Comparison of ENCODE assay signal across 8 cellular contexts in genomic region chr15:75454471-75455418, GRCh38. TPM values are rescaled to one million over a fixed set of nuclear protein-coding genes. Genes with fewer than 3 reads are reported as not detected.
A peak's percentile ranks its signal among the peaks of the same experiment; 100 is the strongest.
DNase-seq lines count a peak whose midpoint lies in the region; ATAC-seq and TF ChIP-seq lines count a peak whose summit lies in the region.

No MANE protein-coding gene starts in this region.

- ATAC-seq in activated CD8-positive, alpha-beta T cell treated with anti-CD3 and anti-CD28 coated beads, Interleukin-2, amount 10 ng/mL, durations not matched to agents 7 days and 5 days: no peak
- ATAC-seq in HG03280 (IDR thresholded peaks at IDR 0.05; ENCODE audit: unreplicated experiment): no peak

- CTCF ChIA-PET in activated CD8-positive, alpha-beta T cell treated with anti-CD3 and anti-CD28 coated beads, Interleukin-2, amount 10 ng/mL, durations not matched to agents 7 days and 5 days (lab: Charles Lee): interaction anchor here (0.7 to 6.5 kb wide), 14 partner anchors 8 to 232 kb away, joined by 3 to 62 read pairs (median 4); partner anchors contain the start of genes IMP3, MAN2C1, PTPN9 and SNUPN

- peak overlapping the region; percentile 83 for H3K9ac ChIP-seq in mucosa of stomach (ENCODE audit: low read length)

- no peaks in the 10 kb centered on the region for H3K9me3 Mint-ChIP-seq in activated CD8-positive, alpha-beta T cell treated with anti-CD3 and anti-CD28 coated beads, Interleukin-2, amount 10 ng/mL, durations not matched to agents 7 days and 5 days (ENCODE audit: insufficient read depth)

- no peaks in the 10 kb centered on the region for H3K36me3 ChIP-seq in effector memory CD4-positive, alpha-beta T cell (ENCODE audit: control insufficient read depth, insufficient read depth, low read length)
- no peaks in the 10 kb centered on the region for H3K36me3 ChIP-seq in mucosa of stomach (ENCODE audit: control insufficient read depth, insufficient read depth, low read length)

- no peaks in the 10 kb centered on the region for H3K9me3 ChIP-seq in effector memory CD4-positive, alpha-beta T cell (ENCODE audit: control insufficient read depth, low read length)
- no peaks in the 10 kb centered on the region for H3K9me3 ChIP-seq in mucosa of stomach (ENCODE audit: control insufficient read depth, low read length)

- no peaks in the 10 kb centered on the region for H3K27me3 ChIP-seq in effector memory CD4-positive, alpha-beta T cell (replicated peaks; ENCODE audit: control insufficient read depth, insufficient read depth, low read length, poor library complexity, severe bottlenecking)
- no peaks in the 10 kb centered on the region for H3K27me3 ChIP-seq in mucosa of stomach (ENCODE audit: control insufficient read depth, insufficient read depth, low read length)

- peaks cover 19% of the 10 kb centered on the region for H3K4me1 Mint-ChIP-seq in activated CD8-positive, alpha-beta T cell treated with anti-CD3 and anti-CD28 coated beads, Interleukin-2, amount 10 ng/mL, durations not matched to agents 7 days and 5 days (ENCODE audit: low read depth)

- peaks cover 19% of the 10 kb centered on the region for H3K4me1 ChIP-seq in effector memory CD4-positive, alpha-beta T cell (ENCODE audit: control insufficient read depth, insufficient read depth, low read length, poor library complexity, severe bottlenecking)
- H3K4me1 ChIP-seq in mucosa of stomach (ENCODE audit: control insufficient read depth, insufficient read depth, low read length): peaks cover 16% of the 10 kb centered on the region

- TF ChIP-seq CTCF in GM13976 (IDR thresholded peaks at IDR 0.05; ENCODE audit: borderline replicate concordance, control extremely low read depth, extremely low read depth, insufficient read depth, missing control alignments): no peak

- peak overlapping the region; percentile 99 for H3K27ac ChIP-seq in effector memory CD4-positive, alpha-beta T cell (ENCODE audit: insufficient read depth, low read length, poor library complexity, severe bottlenecking)

- H3K4me3 Mint-ChIP-seq in activated CD8-positive, alpha-beta T cell treated with anti-CD3 and anti-CD28 coated beads, Interleukin-2, amount 10 ng/mL, durations not matched to agents 7 days and 5 days: peak overlapping the region; percentile 84

- in situ Hi-C loops in GM13976 (cut with MboI; ENCODE audit: low sequenced_read_pairs, unreplicated experiment): no loop called here

- POLR2A ChIA-PET in activated CD8-positive, alpha-beta T cell treated with anti-CD3 and anti-CD28 coated beads, Interleukin-2, amount 10 ng/mL, durations not matched to agents 7 days and 5 days (lab: Charles Lee): interaction anchor here (0.6 to 7.2 kb wide), 31 partner anchors 9 to 677 kb away, joined by 3 to 102 read pairs (median 4); partner anchors contain the start of genes IMP3, MAN2C1, PPCDC and PTPN9

- peak overlapping the region; percentile 97 for H3K4me3 ChIP-seq in effector memory CD4-positive, alpha-beta T cell (ENCODE audit: insufficient read depth, low read depth, low read length, poor library complexity, severe bottlenecking)
- peak overlapping the region; percentile 69 for H3K4me3 ChIP-seq in mucosa of stomach (ENCODE audit: low read length)

- DNase-seq in GM13976 (ENCODE audit: low spot score) (peak; percentile 78), NCI-H510A (lab: John Stamatoyannopoulos, UW) (peak; percentile 37), HPDE6-E6E7 (ENCODE audit: extremely low spot score) (no peak)
- peak; percentile 86 for DNase-seq in activated CD8-positive, alpha-beta T cell treated with anti-CD3 and anti-CD28 coated beads, Interleukin-2, amount 10 ng/mL, durations not matched to agents 7 days and 5 days
- peak; percentile 79 to 82 (median 80) for DNase-seq in effector memory CD4-positive, alpha-beta T cell
- DNase-seq in stimulated activated CD8-positive, alpha-beta memory T cell treated with anti-CD3 and anti-CD28 coated beads, Interleukin-4, amount 100 ng/mL, for 4 hours (ENCODE audit: low read depth in 2 of 2, low spot score in 1 of 2): peak; percentile 54 to 68

- H3K27ac Mint-ChIP-seq in activated CD8-positive, alpha-beta T cell treated with anti-CD3 and anti-CD28 coated beads, Interleukin-2, amount 10 ng/mL, durations not matched to agents 7 days and 5 days: peak overlapping the region; percentile 96

- H3K36me3 Mint-ChIP-seq in activated CD8-positive, alpha-beta T cell treated with anti-CD3 and anti-CD28 coated beads, Interleukin-2, amount 10 ng/mL, durations not matched to agents 7 days and 5 days (ENCODE audit: low read depth): peaks cover 2% of the 10 kb centered on the region

- H3K27me3 Mint-ChIP-seq in activated CD8-positive, alpha-beta T cell treated with anti-CD3 and anti-CD28 coated beads, Interleukin-2, amount 10 ng/mL, durations not matched to agents 7 days and 5 days (ENCODE audit: low read depth): no peaks in the 10 kb centered on the region

RNA-seq across cellular contexts. Expression of gene SIN3A, which starts 3.3 kb away (rescaled TPM):
- 100 to 1,000 TPM in 1 of 2 experiments, 10 to 100 TPM in 1; 96.7 to 104 TPM for total RNA-seq in activated CD8-positive, alpha-beta T cell treated with anti-CD3 and anti-CD28 coated beads, Interleukin-2, amount 10 ng/mL, durations not matched to agents 7 days and 5 days
